ENCODE assay signal across 37 cellular contexts in the genomic region with DNA sequence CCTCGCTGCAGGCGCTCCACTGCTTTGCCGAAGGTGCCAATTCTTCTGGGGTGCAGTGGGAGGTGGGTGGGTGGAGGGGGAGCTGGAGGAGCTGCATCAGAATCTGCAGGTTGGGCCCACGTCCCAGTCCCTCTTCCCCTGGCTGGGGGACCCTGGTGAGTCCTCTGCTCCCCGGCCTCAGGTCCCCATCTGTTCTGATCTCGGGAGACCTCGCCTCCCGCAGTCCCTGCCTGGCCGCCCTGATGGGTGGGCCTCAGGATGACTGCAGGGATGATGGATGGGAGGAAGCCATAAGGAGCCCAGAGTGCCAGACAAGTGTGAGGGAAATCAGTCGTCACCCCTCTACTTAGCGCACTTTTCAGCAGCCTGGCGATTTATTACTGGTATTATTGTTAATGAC.
"Had no signal": no experiment of that assay in that cellular context is flagged by ENCODE, and none has a peak within 500 bp of the region (broad histone marks: within the 10 kb centered on the region; RNA-seq: fewer than 3 reads in every experiment).

No MANE protein-coding gene starts in this region.

- H3K36me3 ChIP-seq: ascending aorta, cardiac muscle cell had no signal

- DNase-seq: activated B cell treated with CpG ODN at 0.5 μM for 24 hours; activated CD4-positive, alpha-beta memory T cell treated with anti-CD3 and anti-CD28 coated beads for 36 hours; activated CD4-positive, alpha-beta T cell treated with anti-CD3 and anti-CD28 coated beads for 4 hours; activated CD4-positive, alpha-beta T cell treated with anti-CD3 and anti-CD28 coated beads, Interleukin-2, amount 10 ng/mL, durations not matched to agents 24 days and 14 days; activated CD4-positive, alpha-beta T cell treated with anti-CD3 and anti-CD28 coated beads, Interleukin-2, amount 50 U/mL, for 1 hour; activated CD4-positive, alpha-beta T cell treated with anti-CD3 and anti-CD28 coated beads, Interleukin-2, amount 50 U/mL, for 4 hours; activated CD4-positive, CD25-positive, alpha-beta regulatory T cell treated with anti-CD3 and anti-CD28 coated beads, Interleukin-2, amount 50 U/mL, for 72 hours; activated CD8-positive, alpha-beta memory T cell treated with anti-CD3 and anti-CD28 coated beads, Interleukin-2, amount 50 U/mL, for 4 hours; activated CD8-positive, alpha-beta T cell treated with anti-CD3 and anti-CD28 coated beads for 36 hours; activated gamma-delta T cell treated with Interleukin-2 at 50 U/mL for 16 hours; activated naive CD4-positive, alpha-beta T cell; activated naive CD4-positive, alpha-beta T cell treated with anti-CD3 and anti-CD28 coated beads for 36 hours; activated naive CD8-positive, alpha-beta T cell treated with anti-CD3 and anti-CD28 coated beads, Interleukin-2, amount 10 ng/mL, durations not matched to agents 7 days and 5 days; activated naive CD8-positive, alpha-beta T cell treated with anti-CD3 and anti-CD28 coated beads, Interleukin-2, amount 50 U/mL, for 24 hours; activated T-cell treated with anti-CD3 and anti-CD28 coated beads for 4 hours; activated T-cell treated with anti-CD3 and anti-CD28 coated beads, Interleukin-2, amount 50 U/mL, for 1 hour; activated T-cell treated with anti-CD3 and anti-CD28 coated beads, Interleukin-2, amount 50 U/mL, for 4 hours; activated T-cell treated with anti-CD3 and anti-CD28 coated beads, Interleukin-2, amount 50 U/mL, for 72 hours; amygdala; anterior cingulate cortex; cerebellar nuclear complex; T-helper 1 cell; T-helper 2 cell; T-helper 9 cell had no signal

- H3K27me3 Mint-ChIP-seq: activated CD8-positive, alpha-beta T cell treated with anti-CD3 and anti-CD28 coated beads for 36 hours had no signal

- FAIRE-seq: bronchial epithelial cell, TTC549 had no signal

- H3K4me3 Mint-ChIP-seq: activated B cell treated with CpG ODN at 0.5 μM for 24 hours; activated CD4-positive, alpha-beta memory T cell treated with anti-CD3 and anti-CD28 coated beads for 36 hours; activated CD4-positive, alpha-beta T cell treated with anti-CD3 and anti-CD28 coated beads, Interleukin-2, amount 10 ng/mL, durations not matched to agents 24 days and 14 days; activated CD8-positive, alpha-beta T cell treated with anti-CD3 and anti-CD28 coated beads for 36 hours; activated naive CD4-positive, alpha-beta T cell treated with anti-CD3 and anti-CD28 coated beads for 36 hours; activated naive CD4-positive, alpha-beta T cell treated with anti-CD3 and anti-CD28 coated beads, Interleukin-2, amount 50 U/mL, for 24 hours; activated naive CD8-positive, alpha-beta T cell; activated naive CD8-positive, alpha-beta T cell treated with anti-CD3 and anti-CD28 coated beads, Interleukin-2, amount 10 ng/mL, durations not matched to agents 7 days and 5 days; activated naive CD8-positive, alpha-beta T cell treated with anti-CD3 and anti-CD28 coated beads, Interleukin-2, amount 50 U/mL, for 24 hours; activated T-cell treated with anti-CD3 and anti-CD28 coated beads, Interleukin-2, amount 50 U/mL, for 4 hours; activated T-cell treated with anti-CD3 and anti-CD28 coated beads, Interleukin-2, amount 50 U/mL, for 72 hours; activated T-helper 1 cell treated with anti-CD3 and anti-CD28 coated beads, Interleukin-12 subunit alpha, Interleukin-12 subunit beta, Interleukin-2, Interleukin-4 antibody, amounts not matched to agents 30 ng/mL and 10 ng/mL and 1 ng/mL, durations not matched to agents 14 hours and 24 hours and 36 hours; activated T-helper 17 cell treated with anti-CD3 and anti-CD28 coated beads, Interleukin-2, amount 50 U/mL, for 72 hours; brain; central memory CD8-positive, alpha-beta T cell; T-helper 1 cell treated with Interleukin-12 subunit alpha and Interleukin-12 subunit beta and Interleukin-4 antibody, amounts not matched to agents 30 μg/mL and 1 μg/mL, for 36 hours; T-helper 2 cell treated with Interferon-gamma antibody and Interleukin-4, amounts not matched to agents 5 μg/mL and 100 μg/mL, for 36 hours had no signal

- H3K4me3 ChIP-seq: ascending aorta, cardiac muscle cell had no signal

- H3K4me1 Mint-ChIP-seq: activated T-helper 17 cell treated with anti-CD3 and anti-CD28 coated beads, Interleukin-2, amount 50 U/mL, for 72 hours; brain had no signal

- H3K27me3 ChIP-seq: ascending aorta, cardiac muscle cell had no signal

- H3K27ac ChIP-seq: ascending aorta, cardiac muscle cell, VCaP had no signal

- H3K27ac Mint-ChIP-seq: activated B cell treated with CpG ODN at 0.5 μM for 24 hours; activated CD4-positive, alpha-beta memory T cell treated with anti-CD3 and anti-CD28 coated beads for 36 hours; activated CD4-positive, alpha-beta T cell treated with anti-CD3 and anti-CD28 coated beads, Interleukin-2, amount 10 ng/mL, durations not matched to agents 24 days and 14 days; activated CD8-positive, alpha-beta T cell treated with anti-CD3 and anti-CD28 coated beads for 36 hours; activated naive CD4-positive, alpha-beta T cell treated with anti-CD3 and anti-CD28 coated beads for 36 hours; activated naive CD4-positive, alpha-beta T cell treated with anti-CD3 and anti-CD28 coated beads, Interleukin-2, amount 50 U/mL, for 24 hours; activated naive CD8-positive, alpha-beta T cell; activated naive CD8-positive, alpha-beta T cell treated with anti-CD3 and anti-CD28 coated beads, Interleukin-2, amount 10 ng/mL, durations not matched to agents 7 days and 5 days; activated naive CD8-positive, alpha-beta T cell treated with anti-CD3 and anti-CD28 coated beads, Interleukin-2, amount 50 U/mL, for 24 hours; activated T-cell treated with anti-CD3 and anti-CD28 coated beads, Interleukin-2, amount 50 U/mL, for 72 hours; activated T-helper 1 cell treated with anti-CD3 and anti-CD28 coated beads, Interleukin-12 subunit alpha, Interleukin-12 subunit beta, Interleukin-2, Interleukin-4 antibody, amounts not matched to agents 30 ng/mL and 10 ng/mL and 1 ng/mL, durations not matched to agents 14 hours and 24 hours and 36 hours; activated T-helper 17 cell treated with anti-CD3 and anti-CD28 coated beads, Interleukin-2, amount 50 U/mL, for 72 hours; brain; T-helper 1 cell treated with Interleukin-12 subunit alpha and Interleukin-12 subunit beta and Interleukin-4 antibody, amounts not matched to agents 30 μg/mL and 1 μg/mL, for 36 hours; T-helper 2 cell treated with Interferon-gamma antibody and Interleukin-4, amounts not matched to agents 5 μg/mL and 100 μg/mL, for 36 hours had no signal

- H3K4me1 ChIP-seq: ascending aorta had no signal

- H3K9me3 Mint-ChIP-seq: activated CD4-positive, alpha-beta memory T cell treated with anti-CD3 and anti-CD28 coated beads for 36 hours; activated CD4-positive, alpha-beta T cell treated with anti-CD3 and anti-CD28 coated beads, Interleukin-2, amount 10 ng/mL, durations not matched to agents 24 days and 14 days; activated CD8-positive, alpha-beta T cell treated with anti-CD3 and anti-CD28 coated beads for 36 hours; activated naive CD4-positive, alpha-beta T cell treated with anti-CD3 and anti-CD28 coated beads for 36 hours; activated naive CD4-positive, alpha-beta T cell treated with anti-CD3 and anti-CD28 coated beads, Interleukin-2, amount 50 U/mL, for 24 hours; activated naive CD8-positive, alpha-beta T cell treated with anti-CD3 and anti-CD28 coated beads, Interleukin-2, amount 10 ng/mL, durations not matched to agents 7 days and 5 days; activated naive CD8-positive, alpha-beta T cell treated with anti-CD3 and anti-CD28 coated beads, Interleukin-2, amount 50 U/mL, for 24 hours; activated T-cell treated with anti-CD3 and anti-CD28 coated beads, Interleukin-2, amount 50 U/mL, for 72 hours; activated T-helper 1 cell treated with anti-CD3 and anti-CD28 coated beads, Interleukin-12 subunit alpha, Interleukin-12 subunit beta, Interleukin-2, Interleukin-4 antibody, amounts not matched to agents 30 ng/mL and 10 ng/mL and 1 ng/mL, durations not matched to agents 14 hours and 24 hours and 36 hours; activated T-helper 17 cell treated with anti-CD3 and anti-CD28 coated beads, Interleukin-2, amount 50 U/mL, for 72 hours; central memory CD8-positive, alpha-beta T cell; T-helper 1 cell treated with Interleukin-12 subunit alpha and Interleukin-12 subunit beta and Interleukin-4 antibody, amounts not matched to agents 30 μg/mL and 1 μg/mL, for 36 hours; T-helper 2 cell treated with Interferon-gamma antibody and Interleukin-4, amounts not matched to agents 5 μg/mL and 100 μg/mL, for 36 hours had no signal

- H3K36me3 Mint-ChIP-seq: activated CD4-positive, alpha-beta memory T cell treated with anti-CD3 and anti-CD28 coated beads for 36 hours; activated naive CD4-positive, alpha-beta T cell treated with anti-CD3 and anti-CD28 coated beads, Interleukin-2, amount 50 U/mL, for 24 hours; activated naive CD8-positive, alpha-beta T cell; activated naive CD8-positive, alpha-beta T cell treated with anti-CD3 and anti-CD28 coated beads, Interleukin-2, amount 10 ng/mL, durations not matched to agents 7 days and 5 days; brain had no signal

- ATAC-seq: activated CD8-positive, alpha-beta T cell treated with anti-CD3 and anti-CD28 coated beads for 36 hours; activated naive CD8-positive, alpha-beta T cell treated with anti-CD3 and anti-CD28 coated beads, Interleukin-2, amount 50 U/mL, for 24 hours; activated T-cell treated with anti-CD3 and anti-CD28 coated beads, Interleukin-2, amount 50 U/mL, for 4 hours; activated T-cell treated with anti-CD3 and anti-CD28 coated beads, Interleukin-2, amount 50 U/mL, for 72 hours; activated T-helper 17 cell treated with anti-CD3 and anti-CD28 coated beads, Interleukin-2, amount 50 U/mL, for 72 hours had no signal
